7 cellular contexts compared by ENCODE assay signal in genomic region chr17:67718325-67718941, GRCh38. TPM values are rescaled to one million over a fixed set of nuclear protein-coding genes. Genes with fewer than 3 reads are reported as not detected.
A peak's percentile ranks its signal among the peaks of the same experiment; 100 is the strongest.
DNase-seq lines count a peak whose midpoint lies in the region; ATAC-seq and TF ChIP-seq lines count a peak whose summit lies in the region.

No MANE protein-coding gene starts in this region.

- peaks cover 3% of the 10 kb centered on the region for H3K4me1 Mint-ChIP-seq in memory B cell
- H3K4me1 Mint-ChIP-seq in stimulated activated naive CD8-positive, alpha-beta T cell treated with anti-CD3 and anti-CD28 coated beads, Interleukin-15, Interleukin-2, amounts not matched to agents 100 ng/mL and 50 ng/mL, for 24 hours (ENCODE audit: low read depth) = peaks cover 39% of the 10 kb centered on the region

- peak; percentile 10 for DNase-seq in GM04503 (ENCODE audit: low read depth)
- DNase-seq in SK-N-DZ (ENCODE audit: low spot score) = peak; percentile 42
- peak; percentile 34 for DNase-seq in colonic mucosa
- peak in 1 of 2 donors; percentile 9 for DNase-seq in memory B cell (ENCODE audit: low spot score in 2 of 2)

- no peak for TF ChIP-seq CTCF in colonic mucosa (IDR thresholded peaks at IDR 0.05)

- H3K27me3 Mint-ChIP-seq in memory B cell = no peaks in the 10 kb centered on the region
- H3K27me3 Mint-ChIP-seq in stimulated activated naive CD8-positive, alpha-beta T cell treated with anti-CD3 and anti-CD28 coated beads, Interleukin-15, Interleukin-2, amounts not matched to agents 100 ng/mL and 50 ng/mL, for 24 hours = no peaks in the 10 kb centered on the region

- H3K27ac ChIP-seq in colonic mucosa = peak overlapping the region; percentile 63

- H3K9ac ChIP-seq in colonic mucosa (ENCODE audit: low read depth in 2 of 2, low read length in 2 of 2) = peak overlapping the region; percentile 91 to 97

- H3K4me3 ChIP-seq in colonic mucosa = peak overlapping the region; percentile 78

- H3K9me3 Mint-ChIP-seq in memory B cell = peaks cover 2% of the 10 kb centered on the region
- no peaks in the 10 kb centered on the region for H3K9me3 Mint-ChIP-seq in stimulated activated naive CD8-positive, alpha-beta T cell treated with anti-CD3 and anti-CD28 coated beads, Interleukin-15, Interleukin-2, amounts not matched to agents 100 ng/mL and 50 ng/mL, for 24 hours

- H3K4me1 ChIP-seq in colonic mucosa = no peaks in the 10 kb centered on the region

- ATAC-seq in HG02798 (IDR thresholded peaks at IDR 0.05; ENCODE audit: poor library complexity, unreplicated experiment) = peak; percentile 5
- peak; percentile 6 for ATAC-seq in memory B cell (ENCODE audit: low read depth)
- ATAC-seq in HG03442 (IDR thresholded peaks at IDR 0.05; ENCODE audit: unreplicated experiment) = no peak

- peak overlapping the region; percentile 99 for H3K27ac Mint-ChIP-seq in memory B cell
- H3K27ac Mint-ChIP-seq in stimulated activated naive CD8-positive, alpha-beta T cell treated with anti-CD3 and anti-CD28 coated beads, Interleukin-15, Interleukin-2, amounts not matched to agents 100 ng/mL and 50 ng/mL, for 24 hours = peak overlapping the region; percentile 99

- no peaks in the 10 kb centered on the region for H3K27me3 ChIP-seq in colonic mucosa

- peak overlapping the region; percentile 98 for H3K4me3 Mint-ChIP-seq in memory B cell
- H3K4me3 Mint-ChIP-seq in stimulated activated naive CD8-positive, alpha-beta T cell treated with anti-CD3 and anti-CD28 coated beads, Interleukin-15, Interleukin-2, amounts not matched to agents 100 ng/mL and 50 ng/mL, for 24 hours = peak overlapping the region; percentile 99

- intact Hi-C loops in colonic mucosa (cut with DNase I) = no loop called here

- no peaks in the 10 kb centered on the region for H3K36me3 ChIP-seq in colonic mucosa

- no peaks in the 10 kb centered on the region for H3K9me3 ChIP-seq in colonic mucosa

- peaks cover 6% of the 10 kb centered on the region for H3K36me3 Mint-ChIP-seq in memory B cell
- peaks cover 32% of the 10 kb centered on the region for H3K36me3 Mint-ChIP-seq in stimulated activated naive CD8-positive, alpha-beta T cell treated with anti-CD3 and anti-CD28 coated beads, Interleukin-15, Interleukin-2, amounts not matched to agents 100 ng/mL and 50 ng/mL, for 24 hours (ENCODE audit: low read depth)

RNA-seq across cellular contexts. Expression of gene NOL11, which starts 0.7 kb away (rescaled TPM):
- polyA plus RNA-seq in SK-N-DZ (2014; cell fraction: cytosol; rRNA removed) = 88.3 and 91.1 TPM in 2 replicates
- polyA plus RNA-seq in SK-N-DZ (2014; cell fraction: nucleus; rRNA removed) = 118 and 136 TPM in 2 replicates
- 10 to 100 TPM; 27.8 to 43.3 TPM for total RNA-seq in colonic mucosa
